In the genomic region with DNA sequence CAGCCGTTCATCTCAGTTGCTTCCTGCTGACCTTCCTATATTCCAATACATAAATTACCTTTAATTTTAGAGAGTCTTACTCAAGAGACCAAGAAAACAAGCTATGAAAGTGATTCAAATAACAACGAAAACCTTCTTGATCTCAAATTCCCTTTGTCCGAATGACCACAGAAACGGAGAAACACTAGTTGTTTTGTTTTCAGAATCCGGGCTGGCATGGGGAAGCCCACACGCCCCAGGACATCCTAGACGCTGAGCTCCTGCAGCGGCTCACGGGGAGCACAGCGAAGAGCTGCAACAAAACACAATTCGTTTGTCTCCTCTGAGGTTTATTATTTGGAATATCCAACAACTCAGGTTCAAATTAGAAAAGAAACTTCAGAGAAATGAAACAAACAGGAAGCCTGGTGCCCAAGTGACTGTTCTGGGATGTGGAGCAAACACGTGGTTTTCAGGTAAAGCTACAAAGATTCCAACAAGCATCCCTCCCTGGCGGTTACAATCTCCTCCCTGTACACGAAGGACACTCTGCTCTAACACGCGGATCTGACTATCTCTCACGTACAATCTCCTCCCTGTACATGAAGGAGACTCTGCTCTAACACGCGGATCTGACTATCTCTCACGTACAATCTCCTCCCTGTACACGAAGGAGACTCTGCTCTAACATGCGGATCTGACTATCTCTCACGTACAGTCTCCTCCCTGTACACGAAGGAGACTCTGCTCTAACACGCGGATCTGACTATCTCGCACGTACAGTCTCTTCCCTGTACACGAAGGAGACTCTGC, we compare ENCODE assay signal across 1 cellular context.
TF ChIP-seq lines count a peak whose summit lies in the region.

No MANE protein-coding gene starts in this region.

TF ChIP-seq in endothelial cell of umbilical vein, 7 proteins besides CTCF, POLR2A, EP300 and RAD21:
- TF ChIP-seq FOS (IDR thresholded peaks at IDR 0.05; ENCODE audit: borderline replicate concordance, insufficient read depth, low read length) (no peak), GATA2 (IDR thresholded peaks at IDR 0.05; ENCODE audit: insufficient read depth, insufficient read length, low read depth, low read length) (no peak), EZH2 (IDR thresholded peaks at IDR 0.05; ENCODE audit: borderline replicate concordance, low read depth, low read length, severe bottlenecking) (no peak), JUN (IDR thresholded peaks at IDR 0.05; ENCODE audit: borderline replicate concordance, insufficient read depth, insufficient read length, low read depth) (no peak), MYC (IDR thresholded peaks at IDR 0.05; ENCODE audit: low read depth, low read length) (no peak)
- TF ChIP-seq, protein P1, sequence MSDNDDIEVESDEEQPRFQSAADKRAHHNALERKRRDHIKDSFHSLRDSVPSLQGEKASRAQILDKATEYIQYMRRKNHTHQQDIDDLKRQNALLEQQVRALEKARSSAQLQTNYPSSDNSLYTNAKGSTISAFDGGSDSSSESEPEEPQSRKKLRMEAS (IDR thresholded peaks at IDR 0.05; ENCODE audit: insufficient read depth, insufficient read length): no peak
